19 cellular contexts compared by ENCODE assay signal in genomic region chr6:137879885-137880430, GRCh38. TPM values are rescaled to one million over a fixed set of nuclear protein-coding genes. Genes with fewer than 3 reads are reported as not detected.
A peak's percentile ranks its signal among the peaks of the same experiment; 100 is the strongest.
DNase-seq lines count a peak whose midpoint lies in the region; ATAC-seq and TF ChIP-seq lines count a peak whose summit lies in the region.
"Had no signal": no experiment of that assay in that cellular context is flagged by ENCODE, and none has a peak within 500 bp of the region (broad histone marks: within the 10 kb centered on the region; RNA-seq: fewer than 3 reads in every experiment).

No MANE protein-coding gene starts in this region.

- no peaks in the 10 kb centered on the region for H3K9me2 ChIP-seq in GM23338 (ENCODE audit: insufficient read depth)

- H3K27me3 ChIP-seq in GM23338 (ENCODE audit: insufficient read depth): no peaks in the 10 kb centered on the region
- H3K27me3 ChIP-seq in adipocyte (replicated peaks; ENCODE audit: control insufficient read depth, insufficient read depth, low read length): no peaks in the 10 kb centered on the region
- no peaks in the 10 kb centered on the region for H3K27me3 ChIP-seq in osteoblast (ENCODE audit: insufficient read depth, low read length)
- H3K27me3 ChIP-seq: Peyer's patch had no signal

- H3K9me3 Mint-ChIP-seq in T-helper 1 cell treated with Interleukin-12 subunit alpha and Interleukin-12 subunit beta and Interleukin-4 antibody, amounts not matched to agents 30 μg/mL and 1 μg/mL, for 36 hours: no peaks in the 10 kb centered on the region
- H3K9me3 Mint-ChIP-seq in GM23338: no peaks in the 10 kb centered on the region
- H3K9me3 Mint-ChIP-seq: neural crest cell had no signal

- H3K36me3 ChIP-seq in GM23338 (ENCODE audit: insufficient read depth) (0 out of 2 replicates have a peak, but pooled peaks cover 4% of the 10 kb centered on the region), adipocyte (ENCODE audit: control insufficient read depth, insufficient read depth, low read length, severe bottlenecking) (peaks cover 77% of the 10 kb centered on the region), osteoblast (ENCODE audit: insufficient read depth, low read length) (peaks cover 80% of the 10 kb centered on the region)

- no peaks in the 10 kb centered on the region for H3F3A ChIP-seq in GM23338 (replicated peaks; ENCODE audit: low read depth)

- no peaks in the 10 kb centered on the region for H3K27me3 Mint-ChIP-seq in T-helper 1 cell treated with Interleukin-12 subunit alpha and Interleukin-12 subunit beta and Interleukin-4 antibody, amounts not matched to agents 30 μg/mL and 1 μg/mL, for 36 hours (ENCODE audit: low read depth)
- peaks cover 13% of the 10 kb centered on the region for H3K27me3 Mint-ChIP-seq in GM23338 (ENCODE audit: insufficient read depth, low read depth, poor library complexity)

- peaks cover 71% of the 10 kb centered on the region for H3K4me1 Mint-ChIP-seq in T-helper 1 cell treated with Interleukin-12 subunit alpha and Interleukin-12 subunit beta and Interleukin-4 antibody, amounts not matched to agents 30 μg/mL and 1 μg/mL, for 36 hours (ENCODE audit: low read depth)
- H3K4me1 Mint-ChIP-seq in GM23338: peaks cover 29% of the 10 kb centered on the region

- H3K79me2 ChIP-seq in GM23338 (replicated peaks; ENCODE audit: insufficient read depth) (no peaks in the 10 kb centered on the region), osteoblast (ENCODE audit: insufficient read depth, low read length) (peaks cover 50% of the 10 kb centered on the region)

- H3K4me2 ChIP-seq in GM23338: peak overlapping the region; percentile 74
- no peak overlapping the region for H3K4me2 ChIP-seq in osteoblast (ENCODE audit: insufficient read depth, low read length)

- H3K9ac ChIP-seq in adipocyte (ENCODE audit: low read length): peak overlapping the region; percentile 52

- no peak overlapping the region for H3K4me3 ChIP-seq in GM23338
- H3K4me3 ChIP-seq in adipocyte (ENCODE audit: low read length): no peak overlapping the region
- no peak overlapping the region for H3K4me3 ChIP-seq in osteoblast (ENCODE audit: insufficient read depth, low read length)
- H3K4me3 ChIP-seq: Peyer's patch, thoracic aorta had no signal

- no peak overlapping the region for H3K27ac ChIP-seq in GM23338 (ENCODE audit: low read depth)
- peak overlapping the region; percentile 54 for H3K27ac ChIP-seq in osteoblast (ENCODE audit: low read depth, low read length)
- H3K27ac ChIP-seq: 22Rv1, thoracic aorta, WERI-Rb-1 had no signal

- H3K9me3 ChIP-seq in adipocyte (ENCODE audit: control insufficient read depth, low read length): no peaks in the 10 kb centered on the region
- no peaks in the 10 kb centered on the region for H3K9me3 ChIP-seq in osteoblast (ENCODE audit: low read depth, low read length)
- H3K9me3 ChIP-seq: Peyer's patch, thoracic aorta had no signal

- H3K4me1 ChIP-seq in GM23338 (ENCODE audit: insufficient read depth) (peaks cover 21% of the 10 kb centered on the region), adipocyte (ENCODE audit: control insufficient read depth, insufficient read depth, low read length) (peaks cover 64% of the 10 kb centered on the region), osteoblast (ENCODE audit: insufficient read depth, low read length) (peaks cover 56% of the 10 kb centered on the region)

- H3K36me3 Mint-ChIP-seq in T-helper 1 cell treated with Interleukin-12 subunit alpha and Interleukin-12 subunit beta and Interleukin-4 antibody, amounts not matched to agents 30 μg/mL and 1 μg/mL, for 36 hours (ENCODE audit: low read depth): peaks cover 78% of the 10 kb centered on the region
- 0 out of 3 replicates have a peak, but pooled peaks cover 3% of the 10 kb centered on the region for H3K36me3 Mint-ChIP-seq in GM23338 (ENCODE audit: low read depth)

- ATAC-seq in GM23338 (peak; percentile 82), GM19452 (IDR thresholded peaks at IDR 0.05; ENCODE audit: unreplicated experiment) (no peak)

- H3K4me3 Mint-ChIP-seq in T-helper 1 cell treated with Interleukin-12 subunit alpha and Interleukin-12 subunit beta and Interleukin-4 antibody, amounts not matched to agents 30 μg/mL and 1 μg/mL, for 36 hours: no peak overlapping the region
- no peak overlapping the region for H3K4me3 Mint-ChIP-seq in GM23338
- H3K4me3 Mint-ChIP-seq: neural crest cell had no signal

- H4K20me1 ChIP-seq in GM23338 (replicated peaks; ENCODE audit: insufficient read depth) (no peaks in the 10 kb centered on the region), osteoblast (ENCODE audit: insufficient read depth, low read length) (no peaks in the 10 kb centered on the region)

- no peak for TF ChIP-seq CTCF in GM23338 (conservative IDR thresholded peaks at IDR 0.05; ENCODE audit: low read depth in 2 of 2)
- no peak for TF ChIP-seq CTCF in osteoblast (IDR thresholded peaks at IDR 0.05; ENCODE audit: extremely low read depth, low read depth, low read length)

- no peak overlapping the region for H2AFZ ChIP-seq in GM23338
- no peak overlapping the region for H2AFZ ChIP-seq in osteoblast (ENCODE audit: low read length)

- DNase-seq in T-helper 1 cell (no peak), GM23338 (ENCODE audit: low spot score) (peak; percentile 54), adipocyte (ENCODE audit: low read depth) (no peak), osteoblast (ENCODE audit: insufficient read length, low spot score, missing footprints) (no peak), HuH-7 (ENCODE audit: low spot score) (no peak), cerebellum (ENCODE audit: low spot score) (no peak)
- DNase-seq: activated CD8-positive, alpha-beta memory T cell treated with anti-CD3 and anti-CD28 coated beads, Interleukin-2, amount 50 U/mL, for 4 hours; anterior cingulate cortex; EL; NCI-H2081 treated with DMSO at 0.1 percent for 48 hours; Peyer's patch; retina; SW 1271; WERI-Rb-1 had no signal

- peak overlapping the region; percentile 77 for H3K27ac Mint-ChIP-seq in T-helper 1 cell treated with Interleukin-12 subunit alpha and Interleukin-12 subunit beta and Interleukin-4 antibody, amounts not matched to agents 30 μg/mL and 1 μg/mL, for 36 hours
- no peak overlapping the region; the same call in 1 of the 2 replicates for H3K27ac Mint-ChIP-seq in GM23338

TF ChIP-seq in GM23338, 12 proteins besides CTCF, POLR2A, EP300 and RAD21:
- TF ChIP-seq ETS1 (IDR thresholded peaks at IDR 0.05) (no peak), STAT1 (IDR thresholded peaks at IDR 0.05; ENCODE audit: unreplicated experiment) (no peak), EZH2phosphoT487 (IDR thresholded peaks at IDR 0.05; ENCODE audit: unreplicated experiment) (no peak), ZNF114 (CRISPR knock-in tag; IDR thresholded peaks at IDR 0.05) (no peak), ZNF331 (CRISPR knock-in tag; IDR thresholded peaks at IDR 0.05; ENCODE audit: low read depth) (no peak), CREB1 (CRISPR knock-in tag; IDR thresholded peaks at IDR 0.05; ENCODE audit: low read depth) (no peak), EZH2 (IDR thresholded peaks at IDR 0.05; ENCODE audit: low read depth, unreplicated experiment) (no peak), POLR2AphosphoS5 (IDR thresholded peaks at IDR 0.05; ENCODE audit: low read depth) (no peak), NANOG (IDR thresholded peaks at IDR 0.05; ENCODE audit: borderline replicate concordance) (no peak), JUNB (IDR thresholded peaks at IDR 0.05; ENCODE audit: unreplicated experiment) (no peak), REST (IDR thresholded peaks at IDR 0.05; ENCODE audit: unreplicated experiment) (no peak)

RNA-seq across cellular contexts. Expression of gene TNFAIP3, which starts 12.9 kb away (rescaled TPM):
- total RNA-seq in GM23338 (2014; rRNA removed; shearing (Covaris generic)): 2.3 and 4.4 TPM in 2 replicates
- 2.1 and 3.3 TPM in 2 replicates for polyA plus RNA-seq in GM23338 (2016; fragmentation: Nextera tagmentation; extraction: Ambion mirVana)
- total RNA-seq in osteoblast (8.5 and 10.5 TPM in 2 replicates), cerebellum (1.6 TPM)
